ENCODE assay signal across 13 cellular contexts in the genomic region with DNA sequence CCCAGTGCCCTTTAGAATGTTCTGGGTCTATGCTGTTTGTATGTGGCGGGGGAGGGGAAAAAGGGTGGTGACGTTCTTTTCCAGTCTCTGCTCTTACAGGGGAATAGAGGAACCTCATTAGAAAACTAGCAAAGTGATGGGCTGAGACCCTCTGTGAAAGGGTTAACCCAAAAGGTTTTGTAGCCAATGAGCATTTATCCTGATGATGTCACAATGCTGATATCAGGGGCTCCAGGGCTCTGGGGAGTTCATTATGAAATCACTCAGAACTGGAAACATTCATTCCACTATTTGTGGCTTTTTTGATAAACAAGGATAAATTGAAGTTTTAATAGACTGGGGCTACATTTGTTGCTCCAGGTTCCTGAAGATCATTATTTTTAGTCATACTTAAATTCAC.
DNase-seq lines count a peak whose midpoint lies in the region; ATAC-seq, FAIRE-seq and TF ChIP-seq lines count a peak whose summit lies in the region.
"Had no signal": no experiment of that assay in that cellular context is flagged by ENCODE, and none has a peak within 500 bp of the region (broad histone marks: within the 10 kb centered on the region; RNA-seq: fewer than 3 reads in every experiment).

No MANE protein-coding gene starts in this region.

- H4K20me1 ChIP-seq in BLaER1, result no peaks in the 10 kb centered on the region

- TF ChIP-seq CTCF in fibroblast of villous mesenchyme (IDR thresholded peaks at IDR 0.05; ENCODE audit: insufficient read depth, low read depth, low read length), result no peak
- no peak for TF ChIP-seq CTCF in mucosa of descending colon (IDR thresholded peaks at IDR 0.05)

- no peak for FAIRE-seq in HTR-8/SVneo (lab: Jason Lieb, UNC)
- FAIRE-seq: GM12891 had no signal

- peaks cover 42% of the 10 kb centered on the region for H3K9me3 ChIP-seq in BLaER1
- no peaks in the 10 kb centered on the region for H3K9me3 ChIP-seq in mucosa of descending colon

- H3K36me3 ChIP-seq in BLaER1 (peaks cover 83% of the 10 kb centered on the region), mucosa of descending colon (ENCODE audit: low read depth) (no peaks in the 10 kb centered on the region)

- intact Hi-C loops in sciatic nerve (cut with DNase I) (no loop called here), mucosa of descending colon (cut with DNase I, micrococcal nuclease) (no loop called here), left colon (cut with DNase I, micrococcal nuclease) (no loop called here)

- H3K9ac ChIP-seq in BLaER1, result no peak overlapping the region

- no peaks in the 10 kb centered on the region for H3K27me3 ChIP-seq in BLaER1

- H3K27me3 Mint-ChIP-seq in activated naive CD8-positive, alpha-beta T cell treated with anti-CD3 and anti-CD28 coated beads for 36 hours, result no peaks in the 10 kb centered on the region
- H3K27me3 Mint-ChIP-seq: activated CD8-positive, alpha-beta memory T cell treated with anti-CD3 and anti-CD28 coated beads, Interleukin-2, amount 10 ng/mL, durations not matched to agents 7 days and 5 days had no signal

- DNase-seq in NCI-H69 (lab: John Stamatoyannopoulos, UW), result peak; percentile 8
- DNase-seq in fibroblast of villous mesenchyme (ENCODE audit: low read depth), result peak; percentile 51
- DNase-seq in sciatic nerve (ENCODE audit: low spot score), result no peak
- DNase-seq in mucosa of descending colon, result no peak
- DNase-seq in activated naive CD8-positive, alpha-beta T cell treated with anti-CD3 and anti-CD28 coated beads for 36 hours, result no peak
- no peak for DNase-seq in left colon
- no peak for DNase-seq in HTR-8/SVneo (ENCODE audit: insufficient read length, low spot score)
- DNase-seq: activated CD8-positive, alpha-beta memory T cell treated with anti-CD3 and anti-CD28 coated beads, Interleukin-2, amount 10 ng/mL, durations not matched to agents 7 days and 5 days; hippocampal formation; nephron progenitor cell; SIG-M5 had no signal

- no peak overlapping the region for H3K27ac Mint-ChIP-seq in activated naive CD8-positive, alpha-beta T cell treated with anti-CD3 and anti-CD28 coated beads for 36 hours
- H3K27ac Mint-ChIP-seq: activated CD8-positive, alpha-beta memory T cell treated with anti-CD3 and anti-CD28 coated beads, Interleukin-2, amount 10 ng/mL, durations not matched to agents 7 days and 5 days; nephron progenitor cell had no signal

- H3K4me1 ChIP-seq in BLaER1 (peaks cover 53% of the 10 kb centered on the region), mucosa of descending colon (ENCODE audit: low read depth) (peaks cover 13% of the 10 kb centered on the region)

- peaks cover 3% of the 10 kb centered on the region for H3K9me3 Mint-ChIP-seq in activated naive CD8-positive, alpha-beta T cell treated with anti-CD3 and anti-CD28 coated beads for 36 hours

- H3K4me3 ChIP-seq in BLaER1, result no peak overlapping the region
- no peak overlapping the region for H3K4me3 ChIP-seq in fibroblast of villous mesenchyme (ENCODE audit: low read depth, low read length)
- H3K4me3 ChIP-seq in mucosa of descending colon, result no peak overlapping the region

- H3K27ac ChIP-seq in BLaER1, result no peak overlapping the region

- peak overlapping the region; percentile 15 for H3K4me2 ChIP-seq in BLaER1

- H3K36me3 Mint-ChIP-seq in activated naive CD8-positive, alpha-beta T cell treated with anti-CD3 and anti-CD28 coated beads for 36 hours, result peaks cover 52% of the 10 kb centered on the region

- peaks cover 32% of the 10 kb centered on the region for H3K4me1 Mint-ChIP-seq in activated naive CD8-positive, alpha-beta T cell treated with anti-CD3 and anti-CD28 coated beads for 36 hours
- H3K4me1 Mint-ChIP-seq: nephron progenitor cell had no signal

- peak; percentile 69 for ATAC-seq in sciatic nerve
- no peak for ATAC-seq in mucosa of descending colon
- ATAC-seq in left colon, result no peak
- ATAC-seq: activated CD8-positive, alpha-beta memory T cell treated with anti-CD3 and anti-CD28 coated beads, Interleukin-2, amount 10 ng/mL, durations not matched to agents 7 days and 5 days had no signal

- H3K4me3 Mint-ChIP-seq in activated naive CD8-positive, alpha-beta T cell treated with anti-CD3 and anti-CD28 coated beads for 36 hours, result no peak overlapping the region
- H3K4me3 Mint-ChIP-seq: activated CD8-positive, alpha-beta memory T cell treated with anti-CD3 and anti-CD28 coated beads, Interleukin-2, amount 10 ng/mL, durations not matched to agents 7 days and 5 days; nephron progenitor cell had no signal

Comparison
In these comparisons a context has a peak if more than half of its experiments do, and no peak if none do; other contexts are left out.
1. DNase-seq: peak in NCI-H69 (single experiment) and fibroblast of villous mesenchyme (single experiment); none in sciatic nerve (single experiment), mucosa of descending colon (0 of 3), activated naive CD8-positive, alpha-beta T cell treated with anti-CD3 and anti-CD28 coated beads for 36 hours (single experiment), left colon (0 of 2) and HTR-8/SVneo (single experiment).